ENCODE assay signal across 15 cellular contexts in the genomic region with DNA sequence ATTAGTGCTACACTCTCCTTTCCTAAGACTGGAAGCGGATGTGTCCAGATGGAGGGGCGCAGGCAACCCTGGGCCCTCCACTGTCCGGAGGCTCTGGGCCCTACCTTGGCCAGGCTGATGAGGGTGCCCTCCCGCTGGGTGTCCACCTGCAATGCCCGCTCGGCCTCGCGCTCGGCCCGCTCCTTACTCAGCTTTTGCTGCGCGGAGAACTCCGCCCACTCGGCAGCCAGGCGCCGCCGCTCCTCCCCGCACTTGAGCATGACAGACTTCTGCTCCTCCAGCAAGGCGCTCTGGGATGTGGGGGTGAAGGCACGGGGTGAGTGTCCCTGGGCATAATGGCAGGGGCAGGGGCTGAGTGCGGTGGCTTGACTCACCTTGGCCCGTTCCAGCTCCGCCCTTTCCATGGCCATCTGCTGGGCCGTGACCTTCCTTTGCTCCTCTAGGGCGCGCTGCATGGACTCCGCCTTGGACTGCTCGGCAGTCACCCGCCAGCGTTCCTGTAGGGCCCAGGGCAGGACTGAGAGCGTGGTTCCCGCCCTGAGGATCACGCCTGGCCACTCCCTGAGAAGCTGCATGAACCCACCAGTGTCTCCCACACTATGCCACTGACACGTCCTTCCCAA.
"Had no signal": no experiment of that assay in that cellular context is flagged by ENCODE, and none has a peak within 500 bp of the region (broad histone marks: within the 10 kb centered on the region; RNA-seq: fewer than 3 reads in every experiment).

No MANE protein-coding gene starts in this region.

- H3K27ac Mint-ChIP-seq: activated CD8-positive, alpha-beta T cell treated with anti-CD3 and anti-CD28 coated beads, Interleukin-2, amount 10 ng/mL, durations not matched to agents 7 days and 5 days; memory B cell; nephron progenitor cell had no signal

- H3K27ac ChIP-seq: cardiac muscle cell, colonic mucosa, left lung, testis, upper lobe of right lung, VCaP had no signal

- H3K4me1 ChIP-seq: colonic mucosa, upper lobe of right lung had no signal

- H3K27me3 Mint-ChIP-seq: memory B cell; stimulated activated naive CD8-positive, alpha-beta T cell treated with anti-CD3 and anti-CD28 coated beads, Interleukin-15, amount 100 ng/mL, for 72 hours had no signal

- DNase-seq: activated CD4-positive, alpha-beta T cell treated with anti-CD3 and anti-CD28 coated beads for 4 hours; activated CD8-positive, alpha-beta memory T cell treated with anti-CD3 and anti-CD28 coated beads, Interleukin-2, amount 50 U/mL, for 48 hours; activated CD8-positive, alpha-beta T cell treated with anti-CD3 and anti-CD28 coated beads, Interleukin-2, amount 10 ng/mL, durations not matched to agents 7 days and 5 days; colonic mucosa; effector CD8-positive, alpha-beta T cell; left lung; nephron progenitor cell; stimulated activated CD4-positive, alpha-beta T cell treated with anti-CD3 and anti-CD28 coated beads, Interleukin-4, amount 100 ng/mL, for 4 hours; stimulated activated naive CD8-positive, alpha-beta T cell treated with anti-CD3 and anti-CD28 coated beads, Interleukin-15, amount 100 ng/mL, for 72 hours; T-helper 1 cell; testis; upper lobe of right lung had no signal

- H3K27me3 ChIP-seq: cardiac muscle cell, colonic mucosa, left lung, testis, upper lobe of right lung had no signal

- H3K9me3 ChIP-seq: colonic mucosa, left lung, testis, upper lobe of right lung had no signal

- H3K9me3 Mint-ChIP-seq: memory B cell; nephron progenitor cell; stimulated activated naive CD8-positive, alpha-beta T cell treated with anti-CD3 and anti-CD28 coated beads, Interleukin-15, amount 100 ng/mL, for 72 hours had no signal

- ATAC-seq: activated CD8-positive, alpha-beta T cell treated with anti-CD3 and anti-CD28 coated beads, Interleukin-2, amount 10 ng/mL, durations not matched to agents 7 days and 5 days; left lung; stimulated activated naive CD8-positive, alpha-beta T cell treated with anti-CD3 and anti-CD28 coated beads, Interleukin-15, amount 100 ng/mL, for 72 hours; upper lobe of right lung had no signal

- H3K4me3 ChIP-seq: cardiac muscle cell, colonic mucosa, left lung, testis, upper lobe of right lung had no signal

- H3K36me3 ChIP-seq: cardiac muscle cell, colonic mucosa, upper lobe of right lung had no signal

- H3K4me3 Mint-ChIP-seq: activated CD8-positive, alpha-beta T cell treated with anti-CD3 and anti-CD28 coated beads, Interleukin-2, amount 10 ng/mL, durations not matched to agents 7 days and 5 days; memory B cell; nephron progenitor cell; stimulated activated naive CD8-positive, alpha-beta T cell treated with anti-CD3 and anti-CD28 coated beads, Interleukin-15, amount 100 ng/mL, for 72 hours had no signal
